19 cellular contexts compared by ENCODE assay signal in the genomic region with DNA sequence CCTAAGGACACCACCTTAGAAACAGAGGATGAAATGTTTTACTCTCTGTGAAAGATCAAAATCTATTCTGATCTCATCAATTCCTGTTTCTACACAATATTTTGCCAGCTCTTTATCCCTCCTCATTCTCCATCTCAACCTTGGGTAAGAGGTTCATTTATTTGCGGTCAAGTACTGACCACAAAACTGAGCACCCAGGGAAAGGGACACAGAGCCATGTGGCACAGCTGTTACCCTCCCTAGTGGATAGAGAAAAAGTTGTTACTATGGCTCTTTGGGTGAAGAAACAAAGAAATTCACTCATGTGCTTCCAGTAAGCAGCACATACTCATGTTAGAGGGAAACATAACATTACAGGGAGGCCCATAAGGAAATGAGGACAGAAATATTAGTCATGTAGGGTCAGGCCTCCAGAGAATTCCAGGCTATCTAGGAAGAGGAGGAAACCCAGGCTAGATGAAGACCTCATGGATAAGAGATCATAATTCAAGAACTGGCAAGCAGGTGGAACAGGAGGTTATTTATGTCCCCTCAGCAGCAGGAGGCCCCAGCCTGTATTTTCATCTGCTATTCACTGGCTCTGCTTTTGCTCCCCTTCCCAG.
DNase-seq lines count a peak whose midpoint lies in the region; ATAC-seq and TF ChIP-seq lines count a peak whose summit lies in the region.
"Had no signal": no experiment of that assay in that cellular context is flagged by ENCODE, and none has a peak within 500 bp of the region (broad histone marks: within the 10 kb centered on the region; RNA-seq: fewer than 3 reads in every experiment).

No MANE protein-coding gene starts in this region.

- DNase-seq in AG08396 (ENCODE audit: low spot score) (peak; percentile 5), HT1080 (ENCODE audit: low read depth) (peak; percentile 37), choroid plexus epithelial cell (ENCODE audit: low read depth) (peak; percentile 43), left kidney (ENCODE audit: low read depth, low spot score) (peak; percentile 27), CD1c-positive myeloid dendritic cell (ENCODE audit: extremely low spot score) (no peak), NCI-H226 (no peak)
- DNase-seq in activated CD4-positive, alpha-beta T cell treated with anti-CD3 and anti-CD28 coated beads, Interleukin-2, amount 50 U/mL, for 48 hours, result no peak
- DNase-seq: Caco-2; central memory CD4-positive, alpha-beta T cell; effector memory CD4-positive, alpha-beta T cell; left cardiac atrium; NCI-H2081 treated with DMSO at 0.1 percent for 48 hours; NCI-H774; nucleus accumbens; sigmoid colon; stimulated activated naive CD4-positive, alpha-beta T cell treated with Interleukin-2 at 50 U/mL for 16 hours; T-helper 9 cell had no signal

- no peak for TF ChIP-seq CTCF in choroid plexus epithelial cell (conservative IDR thresholded peaks at IDR 0.05; ENCODE audit: low read depth, low read length)

- ATAC-seq in GM21737 (IDR thresholded peaks at IDR 0.05; ENCODE audit: unreplicated experiment), result no peak
- ATAC-seq: HCT116, left cardiac atrium had no signal

- H3K4me3 ChIP-seq in choroid plexus epithelial cell (ENCODE audit: low read depth, low read length), result no peak overlapping the region
- H3K4me3 ChIP-seq: sigmoid colon had no signal

Comparison
In these comparisons a context has a peak if more than half of its experiments do, and no peak if none do; other contexts are left out.
1. DNase-seq: peak in AG08396 (single experiment), HT1080 (single experiment), choroid plexus epithelial cell (single experiment) and left kidney (single experiment); none in CD1c-positive myeloid dendritic cell (single experiment), NCI-H226 (single experiment) and activated CD4-positive, alpha-beta T cell treated with anti-CD3 and anti-CD28 coated beads, Interleukin-2, amount 50 U/mL, for 48 hours (0 of 2).